Comparison of ENCODE assay signal across 25 cellular contexts in genomic region chr2:240892361-240892760, GRCh38. TPM values are rescaled to one million over a fixed set of nuclear protein-coding genes. Genes with fewer than 3 reads are reported as not detected.
"Had no signal": no experiment of that assay in that cellular context is flagged by ENCODE, and none has a peak within 500 bp of the region (broad histone marks: within the 10 kb centered on the region; RNA-seq: fewer than 3 reads in every experiment).

No MANE protein-coding gene starts in this region.

- H3K27ac ChIP-seq: ascending aorta, body of pancreas, VCaP had no signal

- H3K36me3 ChIP-seq: ascending aorta had no signal

- H3K27me3 ChIP-seq: ascending aorta, body of pancreas had no signal

- DNase-seq: activated CD4-positive, alpha-beta T cell treated with anti-CD3 and anti-CD28 coated beads, Interleukin-2, amount 50 U/mL, for 1 hour; activated CD4-positive, CD25-positive, alpha-beta regulatory T cell; activated CD8-positive, alpha-beta T cell treated with anti-CD3 and anti-CD28 coated beads, Interleukin-2, amount 10 ng/mL, durations not matched to agents 7 days and 5 days; activated effector memory CD4-positive, alpha-beta T cell treated with anti-CD3 and anti-CD28 coated beads, Interleukin-2, amount 50 U/mL, for 16 hours; activated naive CD4-positive, alpha-beta T cell treated with Interleukin-2 at 50 U/mL for 16 hours; activated naive CD8-positive, alpha-beta T cell treated with anti-CD3 and anti-CD28 coated beads, Interleukin-2, amount 50 U/mL, for 24 hours; activated T-cell treated with anti-CD3 and anti-CD28 coated beads, Interleukin-2, amount 50 U/mL, for 4 hours; amniotic stem cell; body of pancreas; central memory CD4-positive, alpha-beta T cell; MM.1S; NCI-H1930; NCI-H2171 treated with DMSO at 0.1 percent for 48 hours; NCI-H226; NCI-H526; NCI-H774; SIG-M5; SK-N-SH; T-helper 1 cell had no signal

- H3K9me3 ChIP-seq: ascending aorta, body of pancreas, SK-N-SH had no signal

- H3K4me3 ChIP-seq: ascending aorta, body of pancreas had no signal

- H3K4me1 ChIP-seq: ascending aorta had no signal

- ATAC-seq: activated CD8-positive, alpha-beta T cell treated with anti-CD3 and anti-CD28 coated beads, Interleukin-2, amount 10 ng/mL, durations not matched to agents 7 days and 5 days; activated naive CD4-positive, alpha-beta T cell treated with anti-CD3 and anti-CD28 coated beads, Interleukin-2, amount 50 U/mL, for 72 hours; activated naive CD8-positive, alpha-beta T cell treated with anti-CD3 and anti-CD28 coated beads, Interleukin-2, amount 50 U/mL, for 24 hours; activated T-cell treated with anti-CD3 and anti-CD28 coated beads, Interleukin-2, amount 50 U/mL, for 4 hours; body of pancreas had no signal

RNA-seq across cellular contexts. Expression of gene MAB21L4, which starts 3.6 kb away (rescaled TPM):
- total RNA-seq: activated CD8-positive, alpha-beta T cell treated with anti-CD3 and anti-CD28 coated beads, Interleukin-2, amount 10 ng/mL, durations not matched to agents 7 days and 5 days; activated naive CD4-positive, alpha-beta T cell treated with anti-CD3 and anti-CD28 coated beads, Interleukin-2, amount 50 U/mL, for 72 hours; activated T-cell treated with anti-CD3 and anti-CD28 coated beads, Interleukin-2, amount 50 U/mL, for 4 hours; ascending aorta; NCI-H460; T-helper 2 cell treated with Interferon-gamma antibody and Interleukin-4, amounts not matched to agents 100 ng/mL and 5 ng/mL, for 36 hours had no signal

RNA-seq across cellular contexts. Expression of gene CROCC2, which starts 13.8 kb away (rescaled TPM):
- total RNA-seq: activated CD8-positive, alpha-beta T cell treated with anti-CD3 and anti-CD28 coated beads, Interleukin-2, amount 10 ng/mL, durations not matched to agents 7 days and 5 days; activated naive CD4-positive, alpha-beta T cell treated with anti-CD3 and anti-CD28 coated beads, Interleukin-2, amount 50 U/mL, for 72 hours; activated T-cell treated with anti-CD3 and anti-CD28 coated beads, Interleukin-2, amount 50 U/mL, for 4 hours; bronchial epithelial cell; NCI-H460; T-helper 2 cell treated with Interferon-gamma antibody and Interleukin-4, amounts not matched to agents 100 ng/mL and 5 ng/mL, for 36 hours had no signal

RNA-seq across cellular contexts. Expression of gene AGXT, which starts 23.7 kb away (rescaled TPM):
- total RNA-seq: activated CD8-positive, alpha-beta T cell treated with anti-CD3 and anti-CD28 coated beads, Interleukin-2, amount 10 ng/mL, durations not matched to agents 7 days and 5 days; activated naive CD4-positive, alpha-beta T cell treated with anti-CD3 and anti-CD28 coated beads, Interleukin-2, amount 50 U/mL, for 72 hours; ascending aorta; bronchial epithelial cell; NCI-H460; T-helper 2 cell treated with Interferon-gamma antibody and Interleukin-4, amounts not matched to agents 100 ng/mL and 5 ng/mL, for 36 hours had no signal
